Comparison of ENCODE assay signal across 8 cellular contexts in the genomic region with DNA sequence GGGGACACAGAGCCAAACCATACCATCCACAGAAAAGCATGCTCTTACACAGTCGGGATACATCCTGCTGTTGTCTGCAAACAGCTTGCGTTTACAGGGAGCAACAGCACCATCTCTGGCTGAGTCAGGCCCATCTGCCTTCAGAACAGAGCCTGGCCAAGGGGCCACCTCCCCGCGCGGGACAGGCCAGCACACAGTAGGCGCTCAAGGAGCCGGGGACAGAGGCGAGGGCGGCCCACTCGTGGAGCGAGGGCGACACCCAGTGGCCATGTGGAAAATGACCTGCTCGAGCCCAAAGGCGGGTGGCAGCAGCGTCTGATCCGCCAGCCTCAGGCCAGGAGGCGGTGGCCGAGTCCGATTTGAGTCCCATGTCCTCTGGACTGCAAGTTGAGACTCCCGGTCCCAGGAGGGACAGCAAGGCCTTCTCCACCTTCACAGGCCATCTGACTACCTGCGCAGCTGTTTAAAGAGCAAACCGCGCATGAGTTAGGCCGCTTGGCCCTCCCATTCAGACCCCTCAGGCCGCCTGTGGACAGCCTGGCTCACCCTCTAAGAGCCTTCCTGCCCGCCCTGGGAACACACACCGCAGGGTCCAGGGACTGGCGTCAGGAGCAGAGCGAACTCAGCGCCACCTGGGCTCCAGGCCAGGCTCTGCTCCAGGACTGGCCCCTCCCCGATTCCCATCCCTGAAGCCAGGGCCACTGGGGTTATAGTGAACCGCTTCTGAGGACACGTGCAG. TPM values are rescaled to one million over a fixed set of nuclear protein-coding genes. Genes with fewer than 3 reads are reported as not detected.
DNase-seq lines count a peak whose midpoint lies in the region; ATAC-seq and TF ChIP-seq lines count a peak whose summit lies in the region.

No MANE protein-coding gene starts in this region.

- CTCF ChIA-PET in activated CD8-positive, alpha-beta memory T cell treated with anti-CD3 and anti-CD28 coated beads, Interleukin-2, amount 10 ng/mL, durations not matched to agents 7 days and 5 days (lab: Charles Lee), result interaction anchor here (0.6 to 1.9 kb wide), 12 partner anchors 9 to 516 kb away, joined by 3 to 6 read pairs (median 3); a partner anchor contains a TSS

- no peaks in the 10 kb centered on the region for H3K9me3 ChIP-seq in endodermal cell (ENCODE audit: control insufficient read depth, low read length)

- H3K9ac ChIP-seq in endodermal cell (ENCODE audit: extremely low read depth, low read length, poor library complexity, severe bottlenecking), result no peak overlapping the region

- H3K4me1 ChIP-seq in endodermal cell (ENCODE audit: control insufficient read depth, insufficient read depth, low read length), result no peaks in the 10 kb centered on the region

- ATAC-seq in GM18498 (IDR thresholded peaks at IDR 0.05; ENCODE audit: unreplicated experiment), result peak; percentile 77
- peak; percentile 58 for ATAC-seq in HG02884 (IDR thresholded peaks at IDR 0.05; ENCODE audit: unreplicated experiment)
- peak; percentile 93 for ATAC-seq in activated CD8-positive, alpha-beta memory T cell treated with anti-CD3 and anti-CD28 coated beads, Interleukin-2, amount 10 ng/mL, durations not matched to agents 7 days and 5 days

- no peak overlapping the region for H3K27ac ChIP-seq in 22Rv1
- no peak overlapping the region for H3K27ac ChIP-seq in endodermal cell (ENCODE audit: low read depth, low read length)

- H3K4me3 ChIP-seq in endodermal cell (ENCODE audit: low read length), result no peak overlapping the region

- TF ChIP-seq CTCF in 22Rv1 (IDR thresholded peaks at IDR 0.05) (peak; percentile 90), endodermal cell (conservative IDR thresholded peaks at IDR 0.05) (peak; percentile 97)

- no peak overlapping the region for H3K27ac Mint-ChIP-seq in activated CD8-positive, alpha-beta memory T cell treated with anti-CD3 and anti-CD28 coated beads, Interleukin-2, amount 10 ng/mL, durations not matched to agents 7 days and 5 days
- H3K27ac Mint-ChIP-seq in endodermal cell, result peak overlapping the region; percentile 48

- no peaks in the 10 kb centered on the region for H3K36me3 ChIP-seq in endodermal cell (ENCODE audit: control insufficient read depth, insufficient read depth, low read length)

- H3K9me3 Mint-ChIP-seq in activated CD8-positive, alpha-beta memory T cell treated with anti-CD3 and anti-CD28 coated beads, Interleukin-2, amount 10 ng/mL, durations not matched to agents 7 days and 5 days (ENCODE audit: low read depth), result no peaks in the 10 kb centered on the region
- H3K9me3 Mint-ChIP-seq in endodermal cell, result no peaks in the 10 kb centered on the region

- H3K27me3 ChIP-seq in endodermal cell (ENCODE audit: control insufficient read depth, insufficient read depth, low read length, poor library complexity, severe bottlenecking), result peaks cover 19% of the 10 kb centered on the region

- H3K4me3 Mint-ChIP-seq in activated CD8-positive, alpha-beta memory T cell treated with anti-CD3 and anti-CD28 coated beads, Interleukin-2, amount 10 ng/mL, durations not matched to agents 7 days and 5 days, result no peak overlapping the region
- peak overlapping the region; percentile 33 for H3K4me3 Mint-ChIP-seq in endodermal cell

- DNase-seq in NCI-H345 treated with DMSO at 0.1 percent for 48 hours (lab: John Stamatoyannopoulos, UW; ENCODE audit: unreplicated experiment) (peak; percentile 33), endodermal cell (peak; percentile 97), mesenteric fat pad (ENCODE audit: low spot score) (peak; percentile 94)
- DNase-seq in activated CD8-positive, alpha-beta memory T cell treated with anti-CD3 and anti-CD28 coated beads, Interleukin-2, amount 10 ng/mL, durations not matched to agents 7 days and 5 days, result peak; percentile 73
- DNase-seq in stimulated activated CD8-positive, alpha-beta memory T cell treated with anti-CD3 and anti-CD28 coated beads, Interleukin-15, amount 100 ng/mL, for 48 hours (ENCODE audit: low read depth in 2 of 2), result peak; percentile 40 to 41

- H3K27me3 Mint-ChIP-seq in activated CD8-positive, alpha-beta memory T cell treated with anti-CD3 and anti-CD28 coated beads, Interleukin-2, amount 10 ng/mL, durations not matched to agents 7 days and 5 days, result no peaks in the 10 kb centered on the region
- H3K27me3 Mint-ChIP-seq in endodermal cell (ENCODE audit: insufficient read depth), result peaks cover 35% of the 10 kb centered on the region

- no peaks in the 10 kb centered on the region for H3K36me3 Mint-ChIP-seq in activated CD8-positive, alpha-beta memory T cell treated with anti-CD3 and anti-CD28 coated beads, Interleukin-2, amount 10 ng/mL, durations not matched to agents 7 days and 5 days
- H3K36me3 Mint-ChIP-seq in endodermal cell (ENCODE audit: low read depth), result no peaks in the 10 kb centered on the region

- 6 to 22% methylated on average over 22 to 33 of the region's 33 CpGs for WGBS in endodermal cell (ENCODE audit: insufficient coverage in 1 of 2, insufficient read length in 1 of 2), 2 experiments

- peaks cover 11% of the 10 kb centered on the region for H3K4me1 Mint-ChIP-seq in activated CD8-positive, alpha-beta memory T cell treated with anti-CD3 and anti-CD28 coated beads, Interleukin-2, amount 10 ng/mL, durations not matched to agents 7 days and 5 days
- no peaks in the 10 kb centered on the region for H3K4me1 Mint-ChIP-seq in endodermal cell

RNA-seq across cellular contexts. Expression of a gene that starts 38.3 kb away (rescaled TPM):
- total RNA-seq in activated CD8-positive, alpha-beta memory T cell treated with anti-CD3 and anti-CD28 coated beads, Interleukin-2, amount 10 ng/mL, durations not matched to agents 7 days and 5 days, result 10 to 100 TPM; 24.5 to 37.2 TPM
- total RNA-seq in endodermal cell (10 to 100 TPM; 10.2 to 13.0 TPM), mesenteric fat pad (8.6 TPM)
- polyA plus RNA-seq in endodermal cell (2013, experiment 1 of 2), result 19.4 TPM
- polyA plus RNA-seq in endodermal cell (2013, experiment 2 of 2), result 19.7 TPM

Comparison
In these comparisons a context has a peak if more than half of its experiments do, and no peak if none do; other contexts are left out.
1. DNase-seq: peak in every context shown above with its lines; median percentile 97 in endodermal cell; 94 in mesenteric fat pad; 73 in activated CD8-positive, alpha-beta memory T cell treated with anti-CD3 and anti-CD28 coated beads, Interleukin-2, amount 10 ng/mL, durations not matched to agents 7 days and 5 days; 40 in stimulated activated CD8-positive, alpha-beta memory T cell treated with anti-CD3 and anti-CD28 coated beads, Interleukin-15, amount 100 ng/mL, for 48 hours; 33 in NCI-H345 treated with DMSO at 0.1 percent for 48 hours.